ENCODE assay signal across 1 cellular context in the genomic region with DNA sequence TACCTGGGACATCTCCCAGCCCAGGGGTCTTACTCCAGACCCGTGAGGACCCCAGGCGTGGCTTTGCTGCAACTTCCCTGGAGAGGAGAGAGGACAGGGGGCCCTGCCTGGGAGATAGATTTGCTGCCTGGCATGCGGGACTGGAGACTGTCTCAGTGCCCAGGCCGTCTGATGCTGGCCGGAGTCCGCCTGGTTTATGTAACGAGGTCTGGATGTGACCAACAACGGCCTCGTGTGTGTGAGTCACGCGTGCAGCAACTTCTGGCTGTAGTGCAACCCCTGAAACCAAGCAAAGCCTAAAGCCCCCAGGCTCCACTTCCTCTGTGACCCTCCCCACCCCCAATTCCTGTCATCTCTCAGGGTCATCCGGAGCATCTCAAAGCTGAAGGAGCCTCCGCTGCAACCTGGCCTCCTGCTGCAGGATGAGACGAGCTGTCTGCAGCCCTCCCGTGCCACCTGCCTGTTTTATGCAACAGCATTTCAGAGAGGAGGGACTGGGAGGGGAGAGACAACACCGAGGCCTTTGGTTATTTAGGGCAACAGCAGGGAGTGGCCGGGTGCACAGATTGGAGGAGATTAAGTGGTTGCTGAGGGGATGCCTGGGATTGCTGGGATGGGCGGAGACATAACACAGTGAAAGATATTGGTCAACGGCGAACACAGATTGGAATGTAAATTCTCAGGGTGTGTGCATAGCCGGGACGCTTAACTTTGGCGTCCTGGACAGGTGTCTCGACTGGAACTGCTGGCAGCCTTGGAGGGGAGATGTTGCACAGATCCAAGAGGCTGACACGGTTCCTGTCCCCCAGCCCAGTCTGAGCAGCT.
TF ChIP-seq lines count a peak whose summit lies in the region.

No MANE protein-coding gene starts in this region.

TF ChIP-seq in WTC11, 78 proteins besides CTCF, POLR2A, EP300 and RAD21 (continued from another document):
- TF ChIP-seq, protein P1, sequence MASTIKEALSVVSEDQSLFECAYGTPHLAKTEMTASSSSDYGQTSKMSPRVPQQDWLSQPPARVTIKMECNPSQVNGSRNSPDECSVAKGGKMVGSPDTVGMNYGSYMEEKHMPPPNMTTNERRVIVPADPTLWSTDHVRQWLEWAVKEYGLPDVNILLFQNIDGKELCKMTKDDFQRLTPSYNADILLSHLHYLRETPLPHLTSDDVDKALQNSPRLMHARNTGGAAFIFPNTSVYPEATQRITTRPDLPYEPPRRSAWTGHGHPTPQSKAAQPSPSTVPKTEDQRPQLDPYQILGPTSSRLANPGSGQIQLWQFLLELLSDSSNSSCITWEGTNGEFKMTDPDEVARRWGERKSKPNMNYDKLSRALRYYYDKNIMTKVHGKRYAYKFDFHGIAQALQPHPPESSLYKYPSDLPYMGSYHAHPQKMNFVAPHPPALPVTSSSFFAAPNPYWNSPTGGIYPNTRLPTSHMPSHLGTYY (CRISPR knock-in tag; IDR thresholded peaks at IDR 0.05): no peak
- TF ChIP-seq TCF7 (CRISPR knock-in tag; IDR thresholded peaks at IDR 0.05; ENCODE audit: low read depth) (no peak), ZNF671 (CRISPR knock-in tag; IDR thresholded peaks at IDR 0.05) (no peak)
- TF ChIP-seq, protein P2, sequence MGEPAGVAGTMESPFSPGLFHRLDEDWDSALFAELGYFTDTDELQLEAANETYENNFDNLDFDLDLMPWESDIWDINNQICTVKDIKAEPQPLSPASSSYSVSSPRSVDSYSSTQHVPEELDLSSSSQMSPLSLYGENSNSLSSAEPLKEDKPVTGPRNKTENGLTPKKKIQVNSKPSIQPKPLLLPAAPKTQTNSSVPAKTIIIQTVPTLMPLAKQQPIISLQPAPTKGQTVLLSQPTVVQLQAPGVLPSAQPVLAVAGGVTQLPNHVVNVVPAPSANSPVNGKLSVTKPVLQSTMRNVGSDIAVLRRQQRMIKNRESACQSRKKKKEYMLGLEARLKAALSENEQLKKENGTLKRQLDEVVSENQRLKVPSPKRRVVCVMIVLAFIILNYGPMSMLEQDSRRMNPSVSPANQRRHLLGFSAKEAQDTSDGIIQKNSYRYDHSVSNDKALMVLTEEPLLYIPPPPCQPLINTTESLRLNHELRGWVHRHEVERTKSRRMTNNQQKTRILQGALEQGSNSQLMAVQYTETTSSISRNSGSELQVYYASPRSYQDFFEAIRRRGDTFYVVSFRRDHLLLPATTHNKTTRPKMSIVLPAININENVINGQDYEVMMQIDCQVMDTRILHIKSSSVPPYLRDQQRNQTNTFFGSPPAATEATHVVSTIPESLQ (CRISPR knock-in tag; IDR thresholded peaks at IDR 0.05): no peak
